ENCODE assay signal across 12 cellular contexts in genomic region chr20:1819311-1820136, GRCh38.
DNase-seq lines count a peak whose midpoint lies in the region; ATAC-seq and TF ChIP-seq lines count a peak whose summit lies in the region.
"Had no signal": no experiment of that assay in that cellular context is flagged by ENCODE, and none has a peak within 500 bp of the region (broad histone marks: within the 10 kb centered on the region; RNA-seq: fewer than 3 reads in every experiment).

No MANE protein-coding gene starts in this region.

- DNase-seq in MV-4-11 (lab: John Stamatoyannopoulos, UW) (peak; percentile 75), esophagus muscularis mucosa (ENCODE audit: extremely low spot score) (no peak), stomach (no peak), activated gamma-delta T cell treated with Interleukin-2 at 50 U/mL for 16 hours (no peak), hepatic stellate cell (ENCODE audit: low spot score) (no peak)
- DNase-seq: effector memory CD8-positive, alpha-beta T cell; NCI-H2029 treated with DMSO at 0.1 percent for 48 hours; PC-9; T1000 had no signal

- peak overlapping the region; percentile 59 for H3K4me2 ChIP-seq in BLaER1
- H3K4me2 ChIP-seq: PC-9 had no signal

- TF ChIP-seq EP300 in esophagus muscularis mucosa (IDR thresholded peaks at IDR 0.05) (no peak), stomach (IDR thresholded peaks at IDR 0.05) (no peak)

- TF ChIP-seq POLR2A in esophagus muscularis mucosa (IDR thresholded peaks at IDR 0.05; ENCODE audit: low read depth), result no peak
- TF ChIP-seq POLR2A in stomach (IDR thresholded peaks at IDR 0.05), result no peak

- H3K36me3 ChIP-seq in BLaER1 (no peaks in the 10 kb centered on the region), esophagus muscularis mucosa (no peaks in the 10 kb centered on the region), neutrophil (no peaks in the 10 kb centered on the region), stomach (no peaks in the 10 kb centered on the region)

- H3K9me3 ChIP-seq in BLaER1 (peaks cover 32% of the 10 kb centered on the region), esophagus muscularis mucosa (peaks cover 0 to 19% (median 5%) of the 10 kb centered on the region in 4 donors), neutrophil (no peaks in the 10 kb centered on the region), stomach (peaks cover 0 to 35% (median 10%) of the 10 kb centered on the region in 4 donors)

- WGBS in esophagus muscularis mucosa, result 83% methylated on average over 14 of the region's 14 CpGs
- 76 to 80% (median 79%) methylated on average over 14 of the region's 14 CpGs for WGBS in stomach, 5 donors

- TF ChIP-seq CTCF in esophagus muscularis mucosa (IDR thresholded peaks at IDR 0.05) (no peak), neutrophil (IDR thresholded peaks at IDR 0.05) (no peak), stomach (IDR thresholded peaks at IDR 0.05) (no peak)

- no peak overlapping the region for H3K4me3 ChIP-seq in BLaER1
- no peak overlapping the region for H3K4me3 ChIP-seq in esophagus muscularis mucosa
- H3K4me3 ChIP-seq in neutrophil (ENCODE audit: low read depth in 1 of 2, low read length in 1 of 2), result peak overlapping the region; percentile 43 to 53
- no peak overlapping the region for H3K4me3 ChIP-seq in stomach
- H3K4me3 ChIP-seq: PC-9 had no signal

- H3K27me3 ChIP-seq in BLaER1 (peaks cover 13% of the 10 kb centered on the region; the same call in 1 of the 2 replicates), esophagus muscularis mucosa (no peaks in the 10 kb centered on the region), neutrophil (no peaks in the 10 kb centered on the region), stomach (no peaks in the 10 kb centered on the region)

- H3K27ac ChIP-seq in BLaER1 (no peak overlapping the region), esophagus muscularis mucosa (replicated peaks in 1 of 4) (peak overlapping the region in 3 of 4 donors; percentile 15 to 27 (median 26)), neutrophil (peak overlapping the region; percentile 98), stomach (peak overlapping the region in 2 of 5 donors; percentile 74 to 75)
- H3K27ac ChIP-seq: PC-9 had no signal

- H4K20me1 ChIP-seq in BLaER1, result no peaks in the 10 kb centered on the region

- no peak overlapping the region for H3K9ac ChIP-seq in BLaER1

- no peak for ATAC-seq in GM21360 (IDR thresholded peaks at IDR 0.05; ENCODE audit: unreplicated experiment)
- ATAC-seq: effector memory CD8-positive, alpha-beta T cell had no signal

- H3K4me1 ChIP-seq in BLaER1 (peaks cover 57% of the 10 kb centered on the region), esophagus muscularis mucosa (peaks cover 31 to 41% (median 35%) of the 10 kb centered on the region in 4 donors), neutrophil (ENCODE audit: control insufficient read depth in 1 of 2, insufficient read depth in 1 of 2, low read depth in 1 of 2, low read length in 1 of 2) (peaks cover 94 to 95% of the 10 kb centered on the region in 2 experiments), stomach (peaks cover 0 to 42% (median 16%) of the 10 kb centered on the region in 4 donors)

- intact Hi-C loops in esophagus muscularis mucosa (cut with DNase I), result no loop called here
- intact Hi-C loops in stomach (cut with DNase I; ENCODE audit: low total_unique reads), result no loop called here

Comparison
In these comparisons a context has a peak if more than half of its experiments do, and no peak if none do; other contexts are left out.
1. H3K4me3 ChIP-seq: peak in neutrophil (2 of 2); none in BLaER1 (single experiment), esophagus muscularis mucosa (0 of 4) and stomach (0 of 4).